ENCODE assay signal across 9 cellular contexts in the genomic region with DNA sequence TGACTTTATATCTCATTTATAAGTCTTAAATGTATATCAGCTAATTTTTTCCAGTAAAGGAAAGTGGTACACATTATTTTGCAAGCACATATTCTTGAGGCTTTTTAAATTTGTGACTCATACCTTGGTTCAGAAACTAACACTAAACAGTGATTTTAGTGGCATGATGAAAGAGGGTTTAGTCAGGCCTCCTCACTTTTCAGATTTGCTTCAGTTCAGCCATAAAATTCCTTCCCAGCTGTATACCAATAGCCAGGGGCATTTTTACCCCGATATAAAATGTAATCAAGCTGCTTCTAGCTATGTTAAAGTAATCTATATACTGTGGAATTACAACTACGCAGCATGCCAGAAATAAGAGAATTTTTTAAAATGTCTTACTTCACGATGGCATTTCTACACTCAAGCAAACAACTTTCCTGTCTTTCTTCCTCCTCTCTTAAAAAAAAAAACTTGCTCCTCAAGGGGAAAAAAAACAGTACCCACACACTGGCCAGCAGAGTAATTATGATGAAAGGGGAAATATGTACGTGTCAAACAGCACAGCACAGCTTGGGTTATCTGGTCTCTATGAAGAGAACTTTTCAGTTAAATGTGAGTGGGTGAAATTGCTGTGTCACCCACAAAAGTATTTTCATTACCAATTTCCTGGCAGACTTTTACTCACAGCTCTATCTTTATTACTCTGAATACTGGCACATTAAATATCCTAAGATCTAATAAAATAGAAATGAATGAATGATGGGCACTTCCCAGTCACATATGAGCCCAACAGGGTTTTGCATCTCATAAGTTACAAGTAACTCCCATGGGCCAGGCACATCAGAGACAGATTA.
DNase-seq lines count a peak whose midpoint lies in the region; ATAC-seq, FAIRE-seq and TF ChIP-seq lines count a peak whose summit lies in the region.
"Had no signal": no experiment of that assay in that cellular context is flagged by ENCODE, and none has a peak within 500 bp of the region (broad histone marks: within the 10 kb centered on the region; RNA-seq: fewer than 3 reads in every experiment).

No MANE protein-coding gene starts in this region.

- peaks cover 32% of the 10 kb centered on the region for H3K4me1 ChIP-seq in A549
- H3K4me1 ChIP-seq: parathyroid adenoma had no signal

- 54% methylated on average over 4 of the region's 4 CpGs for WGBS in A549 (ENCODE audit: missing lambda C conversion rate)

- POLR2A ChIA-PET in A549 (lab: Yijun Ruan, JAX) = no interaction called here

- H3K9me3 ChIP-seq in A549 = no peaks in the 10 kb centered on the region

- TF ChIP-seq POLR2A in A549 (IDR thresholded peaks at IDR 0.05; ENCODE audit: low read length) = no peak

- ATAC-seq in A549 = peak in 1 of 2 experiments; percentile 34; a peak in 1 of 6 replicates
- peak; percentile 63 for ATAC-seq in GM19395 (IDR thresholded peaks at IDR 0.05; ENCODE audit: unreplicated experiment)

- no peak for FAIRE-seq in A549 (lab: Jason Lieb, UNC)

- TF ChIP-seq EP300 in A549 (IDR thresholded peaks at IDR 0.05) = no peak

- H3K27ac ChIP-seq in A549 = peak overlapping the region; percentile 66 to 73
- H3K27ac ChIP-seq: parathyroid adenoma had no signal

- no peak overlapping the region for H3K4me3 ChIP-seq in A549

- no peak for TF ChIP-seq RAD21 in A549 (conservative IDR thresholded peaks at IDR 0.05 in 1 of 2, IDR thresholded peaks at IDR 0.05 in 1 of 2)

- H3K4me2 ChIP-seq in A549 = peak overlapping the region; percentile 50

- no peak for TF ChIP-seq CTCF in A549 (IDR thresholded peaks at IDR 0.05)

- DNase-seq in A549 (ENCODE audit: low read depth in 1 of 2, low spot score in 1 of 2) (no peak), HT1080 (ENCODE audit: low read depth) (peak; percentile 71), dedifferentiated amniotic fluid mesenchymal stem cell (ENCODE audit: extremely low spot score) (peak; percentile 92), hepatic stellate cell (ENCODE audit: low spot score) (no peak), DMS 273 (lab: John Stamatoyannopoulos, UW; ENCODE audit: unreplicated experiment) (no peak), GOT3 (lab: John Stamatoyannopoulos, UW) (no peak)
- DNase-seq in activated CD4-positive, alpha-beta T cell treated with anti-CD3 and anti-CD28 coated beads, Interleukin-2, amount 50 U/mL, for 1 hour = no peak

- CTCF ChIA-PET in A549 (lab: Yijun Ruan, JAX) = interaction anchor here (1.6 kb wide), 1 partner anchor 8 kb away, joined by 3 read pairs; no protein-coding TSS in a partner anchor

TF ChIP-seq in A549, 52 proteins besides CTCF, POLR2A, EP300 and RAD21:
- TF ChIP-seq JUNB (IDR thresholded peaks at IDR 0.05) = no peak; the same call in 1 of the 2 replicates
- no peak for TF ChIP-seq CHD4 (IDR thresholded peaks at IDR 0.05; ENCODE audit: borderline replicate concordance)
- TF ChIP-seq ZC3H11A (IDR thresholded peaks at IDR 0.05) = no peak
- TF ChIP-seq RCOR1 (IDR thresholded peaks at IDR 0.05; ENCODE audit: low read depth, low read length) = no peak
- TF ChIP-seq, protein P1, sequence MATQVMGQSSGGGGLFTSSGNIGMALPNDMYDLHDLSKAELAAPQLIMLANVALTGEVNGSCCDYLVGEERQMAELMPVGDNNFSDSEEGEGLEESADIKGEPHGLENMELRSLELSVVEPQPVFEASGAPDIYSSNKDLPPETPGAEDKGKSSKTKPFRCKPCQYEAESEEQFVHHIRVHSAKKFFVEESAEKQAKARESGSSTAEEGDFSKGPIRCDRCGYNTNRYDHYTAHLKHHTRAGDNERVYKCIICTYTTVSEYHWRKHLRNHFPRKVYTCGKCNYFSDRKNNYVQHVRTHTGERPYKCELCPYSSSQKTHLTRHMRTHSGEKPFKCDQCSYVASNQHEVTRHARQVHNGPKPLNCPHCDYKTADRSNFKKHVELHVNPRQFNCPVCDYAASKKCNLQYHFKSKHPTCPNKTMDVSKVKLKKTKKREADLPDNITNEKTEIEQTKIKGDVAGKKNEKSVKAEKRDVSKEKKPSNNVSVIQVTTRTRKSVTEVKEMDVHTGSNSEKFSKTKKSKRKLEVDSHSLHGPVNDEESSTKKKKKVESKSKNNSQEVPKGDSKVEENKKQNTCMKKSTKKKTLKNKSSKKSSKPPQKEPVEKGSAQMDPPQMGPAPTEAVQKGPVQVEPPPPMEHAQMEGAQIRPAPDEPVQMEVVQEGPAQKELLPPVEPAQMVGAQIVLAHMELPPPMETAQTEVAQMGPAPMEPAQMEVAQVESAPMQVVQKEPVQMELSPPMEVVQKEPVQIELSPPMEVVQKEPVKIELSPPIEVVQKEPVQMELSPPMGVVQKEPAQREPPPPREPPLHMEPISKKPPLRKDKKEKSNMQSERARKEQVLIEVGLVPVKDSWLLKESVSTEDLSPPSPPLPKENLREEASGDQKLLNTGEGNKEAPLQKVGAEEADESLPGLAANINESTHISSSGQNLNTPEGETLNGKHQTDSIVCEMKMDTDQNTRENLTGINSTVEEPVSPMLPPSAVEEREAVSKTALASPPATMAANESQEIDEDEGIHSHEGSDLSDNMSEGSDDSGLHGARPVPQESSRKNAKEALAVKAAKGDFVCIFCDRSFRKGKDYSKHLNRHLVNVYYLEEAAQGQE (IDR thresholded peaks at IDR 0.05) = no peak
- no peak for TF ChIP-seq HOXB13 (CRISPR knock-in tag; IDR thresholded peaks at IDR 0.05; ENCODE audit: low read depth)
- TF ChIP-seq KDM1A (IDR thresholded peaks at IDR 0.05; ENCODE audit: low read depth) = no peak
- no peak for TF ChIP-seq HEYL (CRISPR knock-in tag; IDR thresholded peaks at IDR 0.05)
- no peak for TF ChIP-seq NR3C1 (IDR thresholded peaks at IDR 0.05)
- no peak for TF ChIP-seq FOSL2 (IDR thresholded peaks at IDR 0.05)
- 0 out of 2 replicates have a peak, but pooled peaks have one; percentile 13 for TF ChIP-seq FOSL2 (CRISPR knock-in tag; IDR thresholded peaks at IDR 0.05)
- peak; percentile 28; the same call in 1 of the 2 replicates for TF ChIP-seq NFE2L2 (conservative IDR thresholded peaks at IDR 0.05; ENCODE audit: low read length)
- TF ChIP-seq SREBF2 (IDR thresholded peaks at IDR 0.05) = no peak
- TF ChIP-seq TP53 (CRISPR knock-in tag; IDR thresholded peaks at IDR 0.05) = no peak
- TF ChIP-seq NPAS2 (CRISPR knock-in tag; IDR thresholded peaks at IDR 0.05; ENCODE audit: borderline replicate concordance) = no peak
- TF ChIP-seq RFX5 (IDR thresholded peaks at IDR 0.05) = no peak
- no peak for TF ChIP-seq BHLHE40 (IDR thresholded peaks at IDR 0.05; ENCODE audit: low read depth, low read length)

Comparison
In these comparisons a context has a peak if more than half of its experiments do, and no peak if none do; other contexts are left out.
1. DNase-seq: peak in HT1080 (single experiment) and dedifferentiated amniotic fluid mesenchymal stem cell (single experiment); none in A549 (0 of 2), hepatic stellate cell (single experiment), DMS 273 (single experiment), activated CD4-positive, alpha-beta T cell treated with anti-CD3 and anti-CD28 coated beads, Interleukin-2, amount 50 U/mL, for 1 hour (single experiment) and GOT3 (single experiment).